In the genomic region with DNA sequence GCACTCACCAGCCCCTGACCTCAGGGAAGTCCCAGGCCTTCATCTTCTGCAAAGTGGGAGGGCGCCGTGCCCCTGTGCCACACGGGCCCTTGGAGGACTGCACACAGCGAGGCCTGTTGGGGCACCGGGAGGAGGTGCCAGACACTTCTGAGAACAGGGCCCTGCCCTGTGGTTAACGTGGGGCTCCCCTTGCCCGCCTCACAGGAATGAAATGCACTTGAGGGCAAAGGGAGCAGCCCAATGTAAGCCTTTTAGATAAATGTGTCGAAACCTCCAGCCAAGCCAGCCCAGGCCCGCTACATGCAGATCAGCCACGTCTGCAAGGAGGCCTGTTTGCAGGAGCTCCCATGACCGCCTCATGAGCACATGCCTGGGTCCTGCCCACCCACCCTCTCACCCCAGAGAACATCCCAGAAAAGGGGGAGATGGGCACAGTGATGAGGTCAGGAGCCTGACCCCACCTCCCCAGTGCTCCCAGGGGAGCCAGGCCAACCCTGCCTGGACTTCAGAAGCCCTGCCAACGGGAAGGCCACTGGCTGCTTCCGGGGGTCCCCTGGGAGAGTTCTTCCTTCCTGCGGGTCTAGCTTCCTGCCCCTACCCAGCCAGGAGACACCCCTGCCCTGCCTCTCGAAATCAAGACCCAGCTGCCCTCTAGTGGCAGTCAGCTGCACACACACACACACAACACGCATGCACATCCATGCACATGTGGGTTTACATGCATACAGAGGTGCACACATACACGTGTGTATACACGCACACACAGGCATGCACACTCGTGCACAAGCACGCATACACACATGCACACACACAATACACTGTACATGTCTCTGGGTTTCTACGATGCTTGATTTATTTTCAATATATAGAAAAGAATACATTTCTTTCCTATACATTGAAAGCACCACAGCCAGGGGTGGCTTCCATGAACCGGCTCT, we compare ENCODE assay signal across 8 cellular contexts.
A peak's percentile ranks its signal among the peaks of the same experiment; 100 is the strongest.
DNase-seq lines count a peak whose midpoint lies in the region; ATAC-seq and TF ChIP-seq lines count a peak whose summit lies in the region.

No MANE protein-coding gene starts in this region.

- no peak overlapping the region for H3K4me3 Mint-ChIP-seq in natural killer cell
- H3K4me3 Mint-ChIP-seq in natural killer cell treated with Interleukin-12 subunit alpha and Interleukin-12 subunit beta and Interleukin-15 and Interleukin-18, amount 100 ng/mL, for 72 hours: no peak overlapping the region
- H3K4me3 Mint-ChIP-seq in activated CD8-positive, alpha-beta T cell treated with anti-CD3 and anti-CD28 coated beads, Interleukin-2, amount 10 ng/mL, durations not matched to agents 7 days and 5 days: no peak overlapping the region

- ATAC-seq in natural killer cell: peak; percentile 42 to 74 (median 62)
- ATAC-seq in natural killer cell treated with Interleukin-12 subunit alpha and Interleukin-12 subunit beta and Interleukin-15 and Interleukin-18, amount 100 ng/mL, for 72 hours: no peak
- ATAC-seq in activated CD8-positive, alpha-beta T cell treated with anti-CD3 and anti-CD28 coated beads, Interleukin-2, amount 10 ng/mL, durations not matched to agents 7 days and 5 days: peak; percentile 69

- peak overlapping the region in 1 of 2 donors; percentile 20 for H3K27ac Mint-ChIP-seq in natural killer cell
- no peak overlapping the region for H3K27ac Mint-ChIP-seq in natural killer cell treated with Interleukin-12 subunit alpha and Interleukin-12 subunit beta and Interleukin-15 and Interleukin-18, amount 100 ng/mL, for 72 hours
- no peak overlapping the region for H3K27ac Mint-ChIP-seq in activated CD8-positive, alpha-beta T cell treated with anti-CD3 and anti-CD28 coated beads, Interleukin-2, amount 10 ng/mL, durations not matched to agents 7 days and 5 days

- H3K27me3 Mint-ChIP-seq in natural killer cell (ENCODE audit: low read depth in 2 of 2): peaks cover 0 to 17% of the 10 kb centered on the region in 2 donors
- H3K27me3 Mint-ChIP-seq in natural killer cell treated with Interleukin-12 subunit alpha and Interleukin-12 subunit beta and Interleukin-15 and Interleukin-18, amount 100 ng/mL, for 72 hours: peaks cover 14 to 19% of the 10 kb centered on the region in 2 donors
- no peaks in the 10 kb centered on the region for H3K27me3 Mint-ChIP-seq in activated CD8-positive, alpha-beta T cell treated with anti-CD3 and anti-CD28 coated beads, Interleukin-2, amount 10 ng/mL, durations not matched to agents 7 days and 5 days (ENCODE audit: low read depth)

- intact Hi-C loops in natural killer cell (cut with micrococcal nuclease): no loop called here

- POLR2A ChIA-PET in activated CD8-positive, alpha-beta T cell treated with anti-CD3 and anti-CD28 coated beads, Interleukin-2, amount 10 ng/mL, durations not matched to agents 7 days and 5 days (lab: Charles Lee): no interaction called here

- peaks cover 10 to 12% of the 10 kb centered on the region in 2 donors for H3K9me3 Mint-ChIP-seq in natural killer cell
- H3K9me3 Mint-ChIP-seq in natural killer cell treated with Interleukin-12 subunit alpha and Interleukin-12 subunit beta and Interleukin-15 and Interleukin-18, amount 100 ng/mL, for 72 hours: peaks cover 12% of the 10 kb centered on the region
- H3K9me3 Mint-ChIP-seq in activated CD8-positive, alpha-beta T cell treated with anti-CD3 and anti-CD28 coated beads, Interleukin-2, amount 10 ng/mL, durations not matched to agents 7 days and 5 days (ENCODE audit: insufficient read depth): no peaks in the 10 kb centered on the region

- H3K4me1 Mint-ChIP-seq in natural killer cell: peaks cover 8 to 24% of the 10 kb centered on the region in 2 donors
- H3K4me1 Mint-ChIP-seq in natural killer cell treated with Interleukin-12 subunit alpha and Interleukin-12 subunit beta and Interleukin-15 and Interleukin-18, amount 100 ng/mL, for 72 hours (ENCODE audit: low read depth in 2 of 2): peaks cover 7 to 17% of the 10 kb centered on the region in 2 donors
- peaks cover 3% of the 10 kb centered on the region for H3K4me1 Mint-ChIP-seq in activated CD8-positive, alpha-beta T cell treated with anti-CD3 and anti-CD28 coated beads, Interleukin-2, amount 10 ng/mL, durations not matched to agents 7 days and 5 days (ENCODE audit: low read depth)

- H3K36me3 Mint-ChIP-seq in natural killer cell: no peaks in the 10 kb centered on the region
- H3K36me3 Mint-ChIP-seq in natural killer cell treated with Interleukin-12 subunit alpha and Interleukin-12 subunit beta and Interleukin-15 and Interleukin-18, amount 100 ng/mL, for 72 hours: no peaks in the 10 kb centered on the region
- no peaks in the 10 kb centered on the region for H3K36me3 Mint-ChIP-seq in activated CD8-positive, alpha-beta T cell treated with anti-CD3 and anti-CD28 coated beads, Interleukin-2, amount 10 ng/mL, durations not matched to agents 7 days and 5 days (ENCODE audit: low read depth)

- CTCF ChIA-PET in activated CD8-positive, alpha-beta T cell treated with anti-CD3 and anti-CD28 coated beads, Interleukin-2, amount 10 ng/mL, durations not matched to agents 7 days and 5 days (lab: Charles Lee): interaction anchor here (0.9 to 2.0 kb wide), 3 partner anchors 9 to 25 kb away, joined by 3 to 6 read pairs (median 3); no protein-coding TSS in a partner anchor

- TF ChIP-seq CTCF in natural killer cell (IDR thresholded peaks at IDR 0.05): peak; percentile 67

- DNase-seq in natural killer cell: peak; percentile 34
- DNase-seq in natural killer cell treated with Interleukin-12 subunit alpha and Interleukin-12 subunit beta and Interleukin-15 and Interleukin-18, amount 100 ng/mL, for 72 hours (ENCODE audit: low spot score): no peak
- DNase-seq in NCI-H1105 (lab: John Stamatoyannopoulos, UW): peak; percentile 36
- DNase-seq in activated CD8-positive, alpha-beta T cell treated with anti-CD3 and anti-CD28 coated beads, Interleukin-2, amount 10 ng/mL, durations not matched to agents 7 days and 5 days: peak; percentile 54
- peak; percentile 38 for DNase-seq in globus pallidus (ENCODE audit: low spot score)
- peak; percentile 19 for DNase-seq in putamen (ENCODE audit: low spot score)
- no peak for DNase-seq in epidermal melanocyte (ENCODE audit: insufficient read length, low spot score)
- DNase-seq in NCI-H510A treated with DMSO at 0.1 percent for 48 hours (lab: John Stamatoyannopoulos, UW): no peak

Comparison
In these comparisons a context has a peak if more than half of its experiments do, and no peak if none do; other contexts are left out.
1. ATAC-seq: peak in natural killer cell (3 of 3) and activated CD8-positive, alpha-beta T cell treated with anti-CD3 and anti-CD28 coated beads, Interleukin-2, amount 10 ng/mL, durations not matched to agents 7 days and 5 days (single experiment); none in natural killer cell treated with Interleukin-12 subunit alpha and Interleukin-12 subunit beta and Interleukin-15 and Interleukin-18, amount 100 ng/mL, for 72 hours (0 of 2).
2. DNase-seq: peak in natural killer cell (single experiment), NCI-H1105 (single experiment), activated CD8-positive, alpha-beta T cell treated with anti-CD3 and anti-CD28 coated beads, Interleukin-2, amount 10 ng/mL, durations not matched to agents 7 days and 5 days (single experiment), globus pallidus (single experiment) and putamen (single experiment); none in natural killer cell treated with Interleukin-12 subunit alpha and Interleukin-12 subunit beta and Interleukin-15 and Interleukin-18, amount 100 ng/mL, for 72 hours (single experiment), epidermal melanocyte (single experiment) and NCI-H510A treated with DMSO at 0.1 percent for 48 hours (single experiment).